Comparison of ENCODE assay signal across 15 cellular contexts in genomic region chr17:39166437-39167335, GRCh38. TPM values are rescaled to one million over a fixed set of nuclear protein-coding genes. Genes with fewer than 3 reads are reported as not detected.
DNase-seq lines count a peak whose midpoint lies in the region; ATAC-seq lines count a peak whose summit lies in the region.
"Had no signal": no experiment of that assay in that cellular context is flagged by ENCODE, and none has a peak within 500 bp of the region (broad histone marks: within the 10 kb centered on the region; RNA-seq: fewer than 3 reads in every experiment).

No MANE protein-coding gene starts in this region.

- no peak for DNase-seq in activated CD8-positive, alpha-beta memory T cell treated with anti-CD3 and anti-CD28 coated beads, Interleukin-2, amount 10 ng/mL, durations not matched to agents 7 days and 5 days
- no peak for DNase-seq in activated CD8-positive, alpha-beta memory T cell treated with anti-CD3 and anti-CD28 coated beads for 24 hours
- DNase-seq in NCI-H524 (lab: John Stamatoyannopoulos, UW): peak; percentile 65 to 67
- no peak for DNase-seq in effector memory CD8-positive, alpha-beta T cell
- DNase-seq in substantia nigra (lab: John Stamatoyannopoulos, UW): no peak
- no peak for DNase-seq in effector memory CD4-positive, alpha-beta T cell
- no peak for DNase-seq in activated T-helper 2 cell treated with anti-CD3 and anti-CD28 coated beads, Interferon-gamma antibody, Interleukin-2, Interleukin-4, amounts not matched to agents 10 μg/mL and 5 μg/mL and 100 μg/mL, durations not matched to agents 14 hours and 24 hours and 36 hours (ENCODE audit: low spot score)
- DNase-seq: activated CD4-positive, alpha-beta T cell treated with anti-CD3 and anti-CD28 coated beads, Interleukin-2, amount 50 U/mL, for 48 hours; activated naive CD4-positive, alpha-beta T cell; cortex of kidney; NCI-H1105; stimulated activated CD4-positive, alpha-beta T cell treated with anti-CD3 and anti-CD28 coated beads, Interleukin-12 subunit alpha, Interleukin-12 subunit beta, amount 100 ng/mL, for 4 hours had no signal

- H3K4me3 ChIP-seq in effector memory CD4-positive, alpha-beta T cell (ENCODE audit: insufficient read depth, low read depth, low read length, poor library complexity, severe bottlenecking): no peak overlapping the region

- no peaks in the 10 kb centered on the region for H3K9me3 ChIP-seq in effector memory CD4-positive, alpha-beta T cell (ENCODE audit: control insufficient read depth, low read length)

- peaks cover 8% of the 10 kb centered on the region for H3K27me3 ChIP-seq in effector memory CD4-positive, alpha-beta T cell (replicated peaks; ENCODE audit: control insufficient read depth, insufficient read depth, low read length, poor library complexity, severe bottlenecking)

- H3K27me3 Mint-ChIP-seq in activated CD8-positive, alpha-beta memory T cell treated with anti-CD3 and anti-CD28 coated beads, Interleukin-2, amount 10 ng/mL, durations not matched to agents 7 days and 5 days: peaks cover 20% of the 10 kb centered on the region
- no peaks in the 10 kb centered on the region for H3K27me3 Mint-ChIP-seq in effector memory CD8-positive, alpha-beta T cell
- H3K27me3 Mint-ChIP-seq in activated T-helper 2 cell treated with anti-CD3 and anti-CD28 coated beads, Interferon-gamma antibody, Interleukin-2, Interleukin-4, amounts not matched to agents 10 μg/mL and 5 μg/mL and 100 μg/mL, durations not matched to agents 14 hours and 24 hours and 36 hours (ENCODE audit: low read depth): peaks cover 30% of the 10 kb centered on the region

- H3K4me3 Mint-ChIP-seq in activated CD8-positive, alpha-beta memory T cell treated with anti-CD3 and anti-CD28 coated beads, Interleukin-2, amount 10 ng/mL, durations not matched to agents 7 days and 5 days: peak overlapping the region; percentile 36
- H3K4me3 Mint-ChIP-seq in effector memory CD8-positive, alpha-beta T cell: peak overlapping the region; percentile 85 to 86
- H3K4me3 Mint-ChIP-seq in activated T-helper 2 cell treated with anti-CD3 and anti-CD28 coated beads, Interferon-gamma antibody, Interleukin-2, Interleukin-4, amounts not matched to agents 10 μg/mL and 5 μg/mL and 100 μg/mL, durations not matched to agents 14 hours and 24 hours and 36 hours (ENCODE audit: low read depth): no peak overlapping the region

- peak overlapping the region; percentile 31 for H3K27ac ChIP-seq in substantia nigra (ENCODE audit: low read depth, low read length, poor library complexity, severe bottlenecking)
- H3K27ac ChIP-seq in effector memory CD4-positive, alpha-beta T cell (ENCODE audit: insufficient read depth, low read length, poor library complexity, severe bottlenecking): no peak overlapping the region

- H3K36me3 ChIP-seq in effector memory CD4-positive, alpha-beta T cell (ENCODE audit: control insufficient read depth, insufficient read depth, low read length): no peaks in the 10 kb centered on the region

- no peak for ATAC-seq in activated CD8-positive, alpha-beta memory T cell treated with anti-CD3 and anti-CD28 coated beads, Interleukin-2, amount 10 ng/mL, durations not matched to agents 7 days and 5 days
- no peak for ATAC-seq in effector memory CD8-positive, alpha-beta T cell (replicated peaks)
- no peak for ATAC-seq in GM19328 (IDR thresholded peaks at IDR 0.05; ENCODE audit: unreplicated experiment)

- peak overlapping the region; percentile 13 for H3K27ac Mint-ChIP-seq in activated CD8-positive, alpha-beta memory T cell treated with anti-CD3 and anti-CD28 coated beads, Interleukin-2, amount 10 ng/mL, durations not matched to agents 7 days and 5 days
- peak overlapping the region in 1 of 2 donors; percentile 1 for H3K27ac Mint-ChIP-seq in effector memory CD8-positive, alpha-beta T cell
- H3K27ac Mint-ChIP-seq in activated T-helper 2 cell treated with anti-CD3 and anti-CD28 coated beads, Interferon-gamma antibody, Interleukin-2, Interleukin-4, amounts not matched to agents 10 μg/mL and 5 μg/mL and 100 μg/mL, durations not matched to agents 14 hours and 24 hours and 36 hours: no peak overlapping the region

- H3K36me3 Mint-ChIP-seq in activated CD8-positive, alpha-beta memory T cell treated with anti-CD3 and anti-CD28 coated beads, Interleukin-2, amount 10 ng/mL, durations not matched to agents 7 days and 5 days: peaks cover 1% of the 10 kb centered on the region
- H3K36me3 Mint-ChIP-seq in effector memory CD8-positive, alpha-beta T cell (ENCODE audit: insufficient read depth): peaks cover 5% of the 10 kb centered on the region
- H3K36me3 Mint-ChIP-seq in activated T-helper 2 cell treated with anti-CD3 and anti-CD28 coated beads, Interferon-gamma antibody, Interleukin-2, Interleukin-4, amounts not matched to agents 10 μg/mL and 5 μg/mL and 100 μg/mL, durations not matched to agents 14 hours and 24 hours and 36 hours (ENCODE audit: low read depth): no peaks in the 10 kb centered on the region

- CTCF ChIA-PET in activated CD8-positive, alpha-beta memory T cell treated with anti-CD3 and anti-CD28 coated beads, Interleukin-2, amount 10 ng/mL, durations not matched to agents 7 days and 5 days (lab: Charles Lee): interaction anchor here (1.0 to 23.8 kb wide), 10 partner anchors 4 to 295 kb away, joined by 3 to 516 read pairs (median 40); partner anchors contain the start of genes ARL5C, CACNB1, PLXDC1 and RPL19

- peaks cover 3% of the 10 kb centered on the region for H3K9me3 Mint-ChIP-seq in activated CD8-positive, alpha-beta memory T cell treated with anti-CD3 and anti-CD28 coated beads, Interleukin-2, amount 10 ng/mL, durations not matched to agents 7 days and 5 days (ENCODE audit: low read depth)
- no peaks in the 10 kb centered on the region for H3K9me3 Mint-ChIP-seq in effector memory CD8-positive, alpha-beta T cell
- peaks cover 3% of the 10 kb centered on the region for H3K9me3 Mint-ChIP-seq in activated T-helper 2 cell treated with anti-CD3 and anti-CD28 coated beads, Interferon-gamma antibody, Interleukin-2, Interleukin-4, amounts not matched to agents 10 μg/mL and 5 μg/mL and 100 μg/mL, durations not matched to agents 14 hours and 24 hours and 36 hours

- H3K4me1 Mint-ChIP-seq in activated CD8-positive, alpha-beta memory T cell treated with anti-CD3 and anti-CD28 coated beads, Interleukin-2, amount 10 ng/mL, durations not matched to agents 7 days and 5 days: peaks cover 50% of the 10 kb centered on the region
- peaks cover 23 to 27% of the 10 kb centered on the region in 2 donors for H3K4me1 Mint-ChIP-seq in effector memory CD8-positive, alpha-beta T cell (ENCODE audit: low read depth in 2 of 2)
- H3K4me1 Mint-ChIP-seq in activated T-helper 2 cell treated with anti-CD3 and anti-CD28 coated beads, Interferon-gamma antibody, Interleukin-2, Interleukin-4, amounts not matched to agents 10 μg/mL and 5 μg/mL and 100 μg/mL, durations not matched to agents 14 hours and 24 hours and 36 hours (ENCODE audit: low read depth): peaks cover 14% of the 10 kb centered on the region

- H3K4me1 ChIP-seq in effector memory CD4-positive, alpha-beta T cell (ENCODE audit: control insufficient read depth, insufficient read depth, low read length, poor library complexity, severe bottlenecking): peaks cover 12% of the 10 kb centered on the region

- intact Hi-C loops in activated T-helper 2 cell treated with anti-CD3 and anti-CD28 coated beads, Interferon-gamma antibody, Interleukin-2, Interleukin-4, amounts not matched to agents 10 μg/mL and 5 μg/mL and 100 μg/mL, durations not matched to agents 14 hours and 24 hours and 36 hours (cut with micrococcal nuclease): loop anchor here (10.0 kb wide), 1 partner anchor 68 kb away; no protein-coding TSS in a partner anchor

RNA-seq across cellular contexts. Expression of gene ARL5C, which starts 0.7 kb away (rescaled TPM):
- total RNA-seq in activated CD8-positive, alpha-beta memory T cell treated with anti-CD3 and anti-CD28 coated beads, Interleukin-2, amount 10 ng/mL, durations not matched to agents 7 days and 5 days: under 1 TPM in 1 of 2 experiments, not detected in 1; 0.35 TPM
- total RNA-seq in activated T-helper 2 cell treated with anti-CD3 and anti-CD28 coated beads, Interferon-gamma antibody, Interleukin-2, Interleukin-4, amounts not matched to agents 10 μg/mL and 5 μg/mL and 100 μg/mL, durations not matched to agents 14 hours and 24 hours and 36 hours: 0.07 TPM in 1 of 2 replicates, not detected in the other
- total RNA-seq: kidney epithelial cell, ureter had no signal

RNA-seq across cellular contexts. Expression of gene PLXDC1, which starts 15.2 kb away (rescaled TPM):
- 1 to 10 TPM; 1.2 to 9.0 TPM for total RNA-seq in activated CD8-positive, alpha-beta memory T cell treated with anti-CD3 and anti-CD28 coated beads, Interleukin-2, amount 10 ng/mL, durations not matched to agents 7 days and 5 days
- total RNA-seq in activated T-helper 2 cell treated with anti-CD3 and anti-CD28 coated beads, Interferon-gamma antibody, Interleukin-2, Interleukin-4, amounts not matched to agents 10 μg/mL and 5 μg/mL and 100 μg/mL, durations not matched to agents 14 hours and 24 hours and 36 hours: 0.46 and 1.0 TPM in 2 replicates

RNA-seq across cellular contexts. Expression of gene CACNB1, which starts 30.8 kb away (rescaled TPM):
- total RNA-seq in activated CD8-positive, alpha-beta memory T cell treated with anti-CD3 and anti-CD28 coated beads, Interleukin-2, amount 10 ng/mL, durations not matched to agents 7 days and 5 days: 10 to 100 TPM; 21.0 to 32.9 TPM
- total RNA-seq in activated T-helper 2 cell treated with anti-CD3 and anti-CD28 coated beads, Interferon-gamma antibody, Interleukin-2, Interleukin-4, amounts not matched to agents 10 μg/mL and 5 μg/mL and 100 μg/mL, durations not matched to agents 14 hours and 24 hours and 36 hours: 21.1 and 24.1 TPM in 2 replicates

RNA-seq across cellular contexts. Expression of gene RPL19, which starts 33.4 kb away (rescaled TPM):
- total RNA-seq in activated CD8-positive, alpha-beta memory T cell treated with anti-CD3 and anti-CD28 coated beads, Interleukin-2, amount 10 ng/mL, durations not matched to agents 7 days and 5 days: 1,000 to 10,000 TPM; 1,859 to 1,928 TPM
- 2,315 and 2,339 TPM in 2 replicates for total RNA-seq in activated T-helper 2 cell treated with anti-CD3 and anti-CD28 coated beads, Interferon-gamma antibody, Interleukin-2, Interleukin-4, amounts not matched to agents 10 μg/mL and 5 μg/mL and 100 μg/mL, durations not matched to agents 14 hours and 24 hours and 36 hours

RNA-seq across cellular contexts. Expression of gene STAC2, which starts 59.1 kb away (rescaled TPM):
- not detected for total RNA-seq in activated CD8-positive, alpha-beta memory T cell treated with anti-CD3 and anti-CD28 coated beads, Interleukin-2, amount 10 ng/mL, durations not matched to agents 7 days and 5 days
- not detected in 2 replicates for total RNA-seq in activated T-helper 2 cell treated with anti-CD3 and anti-CD28 coated beads, Interferon-gamma antibody, Interleukin-2, Interleukin-4, amounts not matched to agents 10 μg/mL and 5 μg/mL and 100 μg/mL, durations not matched to agents 14 hours and 24 hours and 36 hours
- total RNA-seq: kidney epithelial cell had no signal

Comparison
In these comparisons a context has a peak if more than half of its experiments do, and no peak if none do; other contexts are left out.
1. DNase-seq: peak in NCI-H524 (2 of 2); none in activated CD8-positive, alpha-beta memory T cell treated with anti-CD3 and anti-CD28 coated beads, Interleukin-2, amount 10 ng/mL, durations not matched to agents 7 days and 5 days (single experiment), activated CD8-positive, alpha-beta memory T cell treated with anti-CD3 and anti-CD28 coated beads for 24 hours (single experiment), effector memory CD8-positive, alpha-beta T cell (0 of 3), substantia nigra (0 of 49), effector memory CD4-positive, alpha-beta T cell (0 of 3) and activated T-helper 2 cell treated with anti-CD3 and anti-CD28 coated beads, Interferon-gamma antibody, Interleukin-2, Interleukin-4, amounts not matched to agents 10 μg/mL and 5 μg/mL and 100 μg/mL, durations not matched to agents 14 hours and 24 hours and 36 hours (single experiment).